2 cellular contexts compared by ENCODE assay signal in genomic region chr1:53388963-53389362, GRCh38.
TF ChIP-seq lines count a peak whose summit lies in the region.

No MANE protein-coding gene starts in this region.

TF ChIP-seq in GM23338, 12 proteins besides CTCF, POLR2A, EP300 and RAD21:
- TF ChIP-seq ZNF331 (CRISPR knock-in tag; IDR thresholded peaks at IDR 0.05; ENCODE audit: low read depth): no peak
- no peak for TF ChIP-seq ZNF462 (CRISPR knock-in tag; IDR thresholded peaks at IDR 0.05)
- no peak for TF ChIP-seq STAT1 (IDR thresholded peaks at IDR 0.05; ENCODE audit: unreplicated experiment)
- TF ChIP-seq JUNB (IDR thresholded peaks at IDR 0.05; ENCODE audit: unreplicated experiment): no peak
- no peak for TF ChIP-seq REST (IDR thresholded peaks at IDR 0.05; ENCODE audit: unreplicated experiment)
- no peak for TF ChIP-seq EZH2 (IDR thresholded peaks at IDR 0.05; ENCODE audit: low read depth, unreplicated experiment)
- no peak for TF ChIP-seq POLR2AphosphoS5 (IDR thresholded peaks at IDR 0.05; ENCODE audit: low read depth)
- TF ChIP-seq ETS1 (IDR thresholded peaks at IDR 0.05): no peak
- no peak for TF ChIP-seq EZH2phosphoT487 (IDR thresholded peaks at IDR 0.05; ENCODE audit: unreplicated experiment)

TF ChIP-seq in K562, 482 proteins besides CTCF, POLR2A, EP300 and RAD21:
- TF ChIP-seq, protein P1, sequence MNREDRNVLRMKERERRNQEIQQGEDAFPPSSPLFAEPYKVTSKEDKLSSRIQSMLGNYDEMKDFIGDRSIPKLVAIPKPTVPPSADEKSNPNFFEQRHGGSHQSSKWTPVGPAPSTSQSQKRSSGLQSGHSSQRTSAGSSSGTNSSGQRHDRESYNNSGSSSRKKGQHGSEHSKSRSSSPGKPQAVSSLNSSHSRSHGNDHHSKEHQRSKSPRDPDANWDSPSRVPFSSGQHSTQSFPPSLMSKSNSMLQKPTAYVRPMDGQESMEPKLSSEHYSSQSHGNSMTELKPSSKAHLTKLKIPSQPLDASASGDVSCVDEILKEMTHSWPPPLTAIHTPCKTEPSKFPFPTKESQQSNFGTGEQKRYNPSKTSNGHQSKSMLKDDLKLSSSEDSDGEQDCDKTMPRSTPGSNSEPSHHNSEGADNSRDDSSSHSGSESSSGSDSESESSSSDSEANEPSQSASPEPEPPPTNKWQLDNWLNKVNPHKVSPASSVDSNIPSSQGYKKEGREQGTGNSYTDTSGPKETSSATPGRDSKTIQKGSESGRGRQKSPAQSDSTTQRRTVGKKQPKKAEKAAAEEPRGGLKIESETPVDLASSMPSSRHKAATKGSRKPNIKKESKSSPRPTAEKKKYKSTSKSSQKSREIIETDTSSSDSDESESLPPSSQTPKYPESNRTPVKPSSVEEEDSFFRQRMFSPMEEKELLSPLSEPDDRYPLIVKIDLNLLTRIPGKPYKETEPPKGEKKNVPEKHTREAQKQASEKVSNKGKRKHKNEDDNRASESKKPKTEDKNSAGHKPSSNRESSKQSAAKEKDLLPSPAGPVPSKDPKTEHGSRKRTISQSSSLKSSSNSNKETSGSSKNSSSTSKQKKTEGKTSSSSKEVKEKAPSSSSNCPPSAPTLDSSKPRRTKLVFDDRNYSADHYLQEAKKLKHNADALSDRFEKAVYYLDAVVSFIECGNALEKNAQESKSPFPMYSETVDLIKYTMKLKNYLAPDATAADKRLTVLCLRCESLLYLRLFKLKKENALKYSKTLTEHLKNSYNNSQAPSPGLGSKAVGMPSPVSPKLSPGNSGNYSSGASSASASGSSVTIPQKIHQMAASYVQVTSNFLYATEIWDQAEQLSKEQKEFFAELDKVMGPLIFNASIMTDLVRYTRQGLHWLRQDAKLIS (CRISPR knock-in tag; IDR thresholded peaks at IDR 0.05): no peak
- peak; percentile 74 for TF ChIP-seq CEBPG (CRISPR knock-in tag; IDR thresholded peaks at IDR 0.05)
- peak in 1 of 2 experiments; percentile 64; a peak in 2 of 4 replicates for TF ChIP-seq CEBPG (tag; conservative IDR thresholded peaks at IDR 0.05 in 1 of 2, IDR thresholded peaks at IDR 0.05 in 1 of 2)
- TF ChIP-seq, protein P2, sequence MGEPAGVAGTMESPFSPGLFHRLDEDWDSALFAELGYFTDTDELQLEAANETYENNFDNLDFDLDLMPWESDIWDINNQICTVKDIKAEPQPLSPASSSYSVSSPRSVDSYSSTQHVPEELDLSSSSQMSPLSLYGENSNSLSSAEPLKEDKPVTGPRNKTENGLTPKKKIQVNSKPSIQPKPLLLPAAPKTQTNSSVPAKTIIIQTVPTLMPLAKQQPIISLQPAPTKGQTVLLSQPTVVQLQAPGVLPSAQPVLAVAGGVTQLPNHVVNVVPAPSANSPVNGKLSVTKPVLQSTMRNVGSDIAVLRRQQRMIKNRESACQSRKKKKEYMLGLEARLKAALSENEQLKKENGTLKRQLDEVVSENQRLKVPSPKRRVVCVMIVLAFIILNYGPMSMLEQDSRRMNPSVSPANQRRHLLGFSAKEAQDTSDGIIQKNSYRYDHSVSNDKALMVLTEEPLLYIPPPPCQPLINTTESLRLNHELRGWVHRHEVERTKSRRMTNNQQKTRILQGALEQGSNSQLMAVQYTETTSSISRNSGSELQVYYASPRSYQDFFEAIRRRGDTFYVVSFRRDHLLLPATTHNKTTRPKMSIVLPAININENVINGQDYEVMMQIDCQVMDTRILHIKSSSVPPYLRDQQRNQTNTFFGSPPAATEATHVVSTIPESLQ (CRISPR knock-in tag; IDR thresholded peaks at IDR 0.05): no peak
- peak; percentile 63 for TF ChIP-seq MYC (IDR thresholded peaks at IDR 0.05; ENCODE audit: low read depth, low read length)
- no peak for TF ChIP-seq MYC (CRISPR knock-in tag; IDR thresholded peaks at IDR 0.05; ENCODE audit: borderline replicate concordance, low read depth)
- TF ChIP-seq RCOR1 (IDR thresholded peaks at IDR 0.05; ENCODE audit: borderline replicate concordance in 1 of 2, low read depth in 2 of 2, low read length in 2 of 2): 0 out of 4 replicates have a peak, but pooled peaks of 1 of the 2 experiments have one; percentile 26
- 0 out of 2 replicates have a peak, but pooled peaks have one; percentile 36 for TF ChIP-seq ATF7 (IDR thresholded peaks at IDR 0.05)
- TF ChIP-seq LARP7 (IDR thresholded peaks at IDR 0.05): no peak
- 0 out of 2 replicates have a peak, but pooled peaks have one; percentile 13 for TF ChIP-seq CXXC5 (CRISPR knock-in tag; IDR thresholded peaks at IDR 0.05)
- no peak for TF ChIP-seq NR2C1 (IDR thresholded peaks at IDR 0.05)
- TF ChIP-seq NR2C1 (tag; IDR thresholded peaks at IDR 0.05): no peak
- no peak for TF ChIP-seq KLF10 (CRISPR knock-in tag; IDR thresholded peaks at IDR 0.05)
- peak; percentile 49; the same call in 1 of the 2 replicates for TF ChIP-seq RBFOX2 (IDR thresholded peaks at IDR 0.05; ENCODE audit: low read depth, low read length)
- TF ChIP-seq TRIM24 (IDR thresholded peaks at IDR 0.05): peak in 1 of 2 experiments; percentile 66; a peak in 2 of 4 replicates
- peak in 1 of 2 experiments; percentile 85 for TF ChIP-seq AFF1 (IDR thresholded peaks at IDR 0.05; ENCODE audit: low read depth in 1 of 2, partially characterized antibody in 2 of 2)
- peak; percentile 72 for TF ChIP-seq ATF3 (IDR thresholded peaks at IDR 0.05)
- TF ChIP-seq ATF3 (CRISPR knock-in tag; conservative IDR thresholded peaks at IDR 0.05): no peak
- peak; percentile 51; the same call in 1 of the 2 replicates for TF ChIP-seq CTBP1 (IDR thresholded peaks at IDR 0.05; ENCODE audit: borderline replicate concordance)
- TF ChIP-seq, protein P3, sequence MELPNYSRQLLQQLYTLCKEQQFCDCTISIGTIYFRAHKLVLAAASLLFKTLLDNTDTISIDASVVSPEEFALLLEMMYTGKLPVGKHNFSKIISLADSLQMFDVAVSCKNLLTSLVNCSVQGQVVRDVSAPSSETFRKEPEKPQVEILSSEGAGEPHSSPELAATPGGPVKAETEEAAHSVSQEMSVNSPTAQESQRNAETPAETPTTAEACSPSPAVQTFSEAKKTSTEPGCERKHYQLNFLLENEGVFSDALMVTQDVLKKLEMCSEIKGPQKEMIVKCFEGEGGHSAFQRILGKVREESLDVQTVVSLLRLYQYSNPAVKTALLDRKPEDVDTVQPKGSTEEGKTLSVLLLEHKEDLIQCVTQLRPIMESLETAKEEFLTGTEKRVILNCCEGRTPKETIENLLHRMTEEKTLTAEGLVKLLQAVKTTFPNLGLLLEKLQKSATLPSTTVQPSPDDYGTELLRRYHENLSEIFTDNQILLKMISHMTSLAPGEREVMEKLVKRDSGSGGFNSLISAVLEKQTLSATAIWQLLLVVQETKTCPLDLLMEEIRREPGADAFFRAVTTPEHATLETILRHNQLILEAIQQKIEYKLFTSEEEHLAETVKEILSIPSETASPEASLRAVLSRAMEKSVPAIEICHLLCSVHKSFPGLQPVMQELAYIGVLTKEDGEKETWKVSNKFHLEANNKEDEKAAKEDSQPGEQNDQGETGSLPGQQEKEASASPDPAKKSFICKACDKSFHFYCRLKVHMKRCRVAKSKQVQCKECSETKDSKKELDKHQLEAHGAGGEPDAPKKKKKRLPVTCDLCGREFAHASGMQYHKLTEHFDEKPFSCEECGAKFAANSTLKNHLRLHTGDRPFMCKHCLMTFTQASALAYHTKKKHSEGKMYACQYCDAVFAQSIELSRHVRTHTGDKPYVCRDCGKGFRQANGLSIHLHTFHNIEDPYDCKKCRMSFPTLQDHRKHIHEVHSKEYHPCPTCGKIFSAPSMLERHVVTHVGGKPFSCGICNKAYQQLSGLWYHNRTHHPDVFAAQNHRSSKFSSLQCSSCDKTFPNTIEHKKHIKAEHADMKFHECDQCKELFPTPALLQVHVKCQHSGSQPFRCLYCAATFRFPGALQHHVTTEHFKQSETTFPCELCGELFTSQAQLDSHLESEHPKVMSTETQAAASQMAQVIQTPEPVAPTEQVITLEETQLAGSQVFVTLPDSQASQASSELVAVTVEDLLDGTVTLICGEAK (IDR thresholded peaks at IDR 0.05): 0 out of 2 replicates have a peak, but pooled peaks have one; percentile 29
- TF ChIP-seq, protein P3 (CRISPR knock-in tag; IDR thresholded peaks at IDR 0.05): no peak
- TF ChIP-seq JUND (IDR thresholded peaks at IDR 0.05; ENCODE audit: borderline replicate concordance, low read depth, low read length): peak; percentile 37; the same call in 1 of the 2 replicates
- no peak for TF ChIP-seq JUND (tag; IDR thresholded peaks at IDR 0.05; ENCODE audit: borderline replicate concordance, low read depth, low read length)
